Comparison of ENCODE assay signal across 8 cellular contexts in the genomic region with DNA sequence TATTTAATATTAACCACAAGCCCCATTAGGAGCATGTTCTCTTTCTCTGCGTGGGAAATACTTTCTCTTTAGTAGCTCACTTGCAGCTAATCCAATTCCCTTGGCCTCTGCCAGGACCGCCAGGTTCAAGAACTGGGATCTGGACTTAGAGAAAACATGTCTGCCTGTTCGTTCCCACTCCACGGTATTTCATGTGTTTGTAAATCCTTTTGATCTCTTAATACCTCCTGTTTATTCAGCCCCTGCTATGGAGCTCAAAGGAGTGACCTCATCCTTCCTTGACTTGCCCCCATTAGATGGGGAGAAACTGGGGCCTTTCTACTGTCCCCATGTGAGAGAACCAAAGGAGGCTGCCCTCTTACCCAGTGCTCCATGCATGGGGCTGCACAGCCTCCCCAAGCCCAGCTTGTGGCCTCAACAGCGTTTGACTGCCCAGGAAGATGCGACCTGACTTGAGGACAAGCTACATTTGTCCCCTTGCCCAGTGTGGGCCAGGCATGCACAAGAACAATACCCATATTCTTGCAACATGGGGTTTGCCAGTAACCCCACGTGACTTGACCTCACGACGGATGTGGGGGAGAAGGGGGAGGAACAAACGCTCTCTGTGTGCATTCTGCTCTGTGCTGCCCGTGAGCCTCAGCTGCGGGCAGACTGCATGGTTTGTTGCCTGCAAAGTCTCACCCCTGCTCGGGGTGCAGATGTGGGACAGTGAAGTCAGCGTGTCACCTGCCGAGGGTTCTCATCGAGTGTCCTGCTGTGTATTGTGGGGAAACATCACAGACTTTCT. TPM values are rescaled to one million over a fixed set of nuclear protein-coding genes. Genes with fewer than 3 reads are reported as not detected.
DNase-seq lines count a peak whose midpoint lies in the region; ATAC-seq and TF ChIP-seq lines count a peak whose summit lies in the region.

No MANE protein-coding gene starts in this region.

- H3K9me3 ChIP-seq in Caco-2 (no peaks in the 10 kb centered on the region), T-helper 17 cell (ENCODE audit: control insufficient read depth, low read length, poor library complexity, severe bottlenecking) (no peaks in the 10 kb centered on the region)

- no peak for TF ChIP-seq CTCF in Caco-2 (IDR thresholded peaks at IDR 0.05; ENCODE audit: insufficient read depth in 1 of 2, low read depth in 1 of 2, low read length in 1 of 2, severe bottlenecking in 1 of 2, unreplicated experiment in 1 of 2)

- H3K4me3 Mint-ChIP-seq in Caco-2 (ENCODE audit: unreplicated experiment), result peak overlapping the region; percentile 58
- H3K4me3 Mint-ChIP-seq in T-helper 17 cell, result peak overlapping the region; percentile 59

- no peaks in the 10 kb centered on the region for H3K27me3 ChIP-seq in Caco-2 (replicated peaks; ENCODE audit: control insufficient read depth, insufficient read depth, low read length)

- peak; percentile 71 for ATAC-seq in HG03039 (IDR thresholded peaks at IDR 0.05; ENCODE audit: unreplicated experiment)
- ATAC-seq in T-helper 17 cell, result peak; percentile 98
- no peak for ATAC-seq in GM18519 (IDR thresholded peaks at IDR 0.05; ENCODE audit: low FRiP score, unreplicated experiment)

- no peak for DNase-seq in Caco-2
- peak; percentile 34 to 55 (median 52) for DNase-seq in T-helper 17 cell
- peak in 55 of 56 donors; percentile 25 to 97 (median 88) for DNase-seq in amygdala (lab: John Stamatoyannopoulos, UW)
- peak; percentile 37 for DNase-seq in iPS-NIHi11 (ENCODE audit: low spot score)
- DNase-seq in stimulated activated CD4-positive, alpha-beta T cell treated with anti-CD3 and anti-CD28 coated beads, Interleukin-1b, Interleukin-23, amount 100 ng/mL, for 24 hours (ENCODE audit: low read depth in 4 of 4, low spot score in 1 of 4), result peak; percentile 8 to 36 (median 22)
- no peak for DNase-seq in NCI-H146 (lab: John Stamatoyannopoulos, UW)

- H3K36me3 ChIP-seq in Caco-2 (ENCODE audit: control insufficient read depth, insufficient read depth, low read length), result peaks cover 3% of the 10 kb centered on the region; the same call in 1 of the 2 replicates

- H3K36me3 Mint-ChIP-seq in Caco-2 (ENCODE audit: insufficient read depth, unreplicated experiment) (peaks cover 46% of the 10 kb centered on the region), T-helper 17 cell (ENCODE audit: low read depth) (peaks cover 8% of the 10 kb centered on the region)

- CTCF ChIA-PET in Caco-2 (lab: Charles Lee), result interaction anchor here (0.7 to 2.4 kb wide), 17 partner anchors 8 to 242 kb away, joined by 3 to 23 read pairs (median 5); partner anchors contain the start of gene CD9

- H3K27ac Mint-ChIP-seq in Caco-2 (ENCODE audit: unreplicated experiment), result peak overlapping the region; percentile 96
- H3K27ac Mint-ChIP-seq in T-helper 17 cell, result peak overlapping the region; percentile 96

- POLR2A ChIA-PET in Caco-2 (lab: Charles Lee), result interaction anchor here (0.8 to 2.8 kb wide), 3 partner anchors 48 to 146 kb away, joined by 3 to 15 read pairs (median 5); no protein-coding TSS in a partner anchor

- H3K4me1 ChIP-seq in Caco-2, result peaks cover 81% of the 10 kb centered on the region

- H3K4me1 Mint-ChIP-seq in Caco-2 (ENCODE audit: low read depth, unreplicated experiment) (peaks cover 78% of the 10 kb centered on the region), T-helper 17 cell (peaks cover 24% of the 10 kb centered on the region)

- no peaks in the 10 kb centered on the region for H3K27me3 Mint-ChIP-seq in Caco-2 (ENCODE audit: insufficient read depth, unreplicated experiment)
- peaks cover 11% of the 10 kb centered on the region for H3K27me3 Mint-ChIP-seq in T-helper 17 cell

- H3K4me3 ChIP-seq in Caco-2 (ENCODE audit: low read depth, low read length), result no peak overlapping the region

- intact Hi-C loops in Caco-2 (cut with micrococcal nuclease; ENCODE audit: unreplicated experiment), result loop anchor here (1.0 kb wide), 1 partner anchor 13 kb away; no protein-coding TSS in a partner anchor

- no TSS peak for BruUV-seq in Caco-2 (replicated peaks; lab: Mats Ljungman, UMichigan)

- H3K9me3 Mint-ChIP-seq in Caco-2 (ENCODE audit: unreplicated experiment), result no peaks in the 10 kb centered on the region

RNA-seq across cellular contexts. Expression of gene CD9, which starts 30.3 kb away (rescaled TPM):
- 170 and 179 TPM in 2 replicates for total RNA-seq in Caco-2 (2022)
- total RNA-seq in T-helper 17 cell, result 10 to 100 TPM in 1 of 2 donors, 1 to 10 TPM in 1; 2.4 to 28.0 TPM

Comparison
In these comparisons a context has a peak if more than half of its experiments do, and no peak if none do; other contexts are left out.
1. DNase-seq: peak in T-helper 17 cell (3 of 3), amygdala (55 of 56), iPS-NIHi11 (single experiment) and stimulated activated CD4-positive, alpha-beta T cell treated with anti-CD3 and anti-CD28 coated beads, Interleukin-1b, Interleukin-23, amount 100 ng/mL, for 24 hours (4 of 4); none in Caco-2 (0 of 2) and NCI-H146 (single experiment).